In genomic region chr20:25310921-25311728, GRCh38 we compare ENCODE assay signal across 1 cellular context.
TF ChIP-seq lines count a peak whose summit lies in the region.

No MANE protein-coding gene starts in this region.

TF ChIP-seq in GM23338, 12 proteins besides CTCF, POLR2A, EP300 and RAD21 (continued from another document):
- TF ChIP-seq ETS1 (IDR thresholded peaks at IDR 0.05), result no peak
- TF ChIP-seq STAT1 (IDR thresholded peaks at IDR 0.05; ENCODE audit: unreplicated experiment), result no peak
- TF ChIP-seq NANOG (IDR thresholded peaks at IDR 0.05; ENCODE audit: borderline replicate concordance), result no peak
- TF ChIP-seq ZNF331 (CRISPR knock-in tag; IDR thresholded peaks at IDR 0.05; ENCODE audit: low read depth), result no peak
- no peak for TF ChIP-seq POLR2AphosphoS5 (IDR thresholded peaks at IDR 0.05; ENCODE audit: low read depth)
